25 cellular contexts compared by ENCODE assay signal in genomic region chr1:30867537-30867936, GRCh38. TPM values are rescaled to one million over a fixed set of nuclear protein-coding genes. Genes with fewer than 3 reads are reported as not detected.
DNase-seq lines count a peak whose midpoint lies in the region; ATAC-seq, FAIRE-seq and TF ChIP-seq lines count a peak whose summit lies in the region.
"Had no signal": no experiment of that assay in that cellular context is flagged by ENCODE, and none has a peak within 500 bp of the region (broad histone marks: within the 10 kb centered on the region; RNA-seq: fewer than 3 reads in every experiment).

No MANE protein-coding gene starts in this region.

- no peaks in the 10 kb centered on the region for H3K23me2 ChIP-seq in H1 (ENCODE audit: low read depth, low read length)

- H3K4me2 ChIP-seq in K562 (ENCODE audit: insufficient read depth, low read length) (no peak overlapping the region), H1 (ENCODE audit: insufficient read depth in 1 of 2, low read depth in 2 of 2, low read length in 2 of 2) (no peak overlapping the region)
- H3K4me2 ChIP-seq: BLaER1 had no signal

- no peaks in the 10 kb centered on the region for H3K79me2 ChIP-seq in K562 (ENCODE audit: control insufficient read depth, insufficient read depth, low read length)
- no peaks in the 10 kb centered on the region for H3K79me2 ChIP-seq in H1 (ENCODE audit: control insufficient read depth in 1 of 2, insufficient read depth in 2 of 2, low read length in 2 of 2)

- no peak overlapping the region for H4K91ac ChIP-seq in H1 (replicated peaks; ENCODE audit: insufficient read length, low read length)

- H3K9ac ChIP-seq in K562 (ENCODE audit: insufficient read depth in 1 of 2, low read depth in 2 of 2, low read length in 2 of 2) (no peak overlapping the region), H1 (replicated peaks in 1 of 4; ENCODE audit: extremely low read depth in 1 of 4, low read depth in 3 of 4, low read length in 3 of 4) (no peak overlapping the region)
- H3K9ac ChIP-seq: BLaER1 had no signal

- H2BK120ac ChIP-seq in H1 (replicated peaks; ENCODE audit: low read depth, low read length) = no peak overlapping the region

- H3K18ac ChIP-seq in H1 (ENCODE audit: extremely low read depth, low read length) = no peak overlapping the region

- H2BK5ac ChIP-seq in H1 (ENCODE audit: low read depth, low read length) = no peak overlapping the region

- H4K5ac ChIP-seq in H1 (ENCODE audit: insufficient read length, low read depth, low read length) = no peak overlapping the region

- FAIRE-seq in K562 (lab: Jason Lieb, UNC) = no peak
- no peak for FAIRE-seq in H1 (lab: Jason Lieb, UNC)
- FAIRE-seq: A204.1, GM12878, GM12892, GM18507 had no signal

- no peak overlapping the region for H3K23ac ChIP-seq in H1 (ENCODE audit: insufficient read length)

- no peaks in the 10 kb centered on the region for H3K9me3 ChIP-seq in K562 (replicated peaks; ENCODE audit: control insufficient read depth, insufficient read depth, low read depth, low read length)
- peaks cover 9 to 12% of the 10 kb centered on the region in 2 experiments for H3K9me3 ChIP-seq in H1 (ENCODE audit: insufficient read depth in 2 of 2, low read depth in 1 of 2, low read length in 1 of 2)
- peaks cover 0 to 9% (median 0%) of the 10 kb centered on the region in 4 donors for H3K9me3 ChIP-seq in tibial nerve
- H3K9me3 ChIP-seq: BE2C, BLaER1 had no signal

- H3K79me1 ChIP-seq in H1 (ENCODE audit: low read depth, low read length) = no peaks in the 10 kb centered on the region

- no peak overlapping the region for H2BK20ac ChIP-seq in H1 (ENCODE audit: low read length)

- H3K4me3 ChIP-seq in K562 = no peak overlapping the region
- H3K4me3 ChIP-seq in H1 (ENCODE audit: extremely low read depth in 1 of 4, insufficient read depth in 2 of 4, low read depth in 3 of 4, low read length in 4 of 4) = no peak overlapping the region
- H3K4me3 ChIP-seq in tibial nerve = no peak overlapping the region
- H3K4me3 ChIP-seq: BLaER1, GM12878 had no signal

- no peak overlapping the region for H3K4ac ChIP-seq in H1 (replicated peaks; ENCODE audit: insufficient read length, low read depth, low read length)

- TF ChIP-seq CTCF in K562 (IDR thresholded peaks at IDR 0.05 in 2 of 3, conservative IDR thresholded peaks at IDR 0.05 in 1 of 3; ENCODE audit: insufficient read depth in 2 of 3, low read depth in 1 of 3, low read length in 3 of 3) = no peak
- TF ChIP-seq CTCF in H1 (IDR thresholded peaks at IDR 0.05; ENCODE audit: control extremely low read depth in 1 of 3, insufficient read depth in 1 of 3, low read depth in 1 of 3, low read length in 3 of 3) = no peak
- no peak for TF ChIP-seq CTCF in tibial nerve (IDR thresholded peaks at IDR 0.05)

- DNase-seq in K562 (ENCODE audit: extremely low read depth in 1 of 4, low spot score in 3 of 4) (no peak), H1 (ENCODE audit: low read depth in 1 of 2, low spot score in 2 of 2) (no peak), tibial nerve (ENCODE audit: low spot score in 2 of 2) (no peak), kidney tubule cell (ENCODE audit: low spot score) (no peak)
- DNase-seq: 8988T; ACHN; BE2C; C1 segment of cervical spinal cord; CD4-positive, alpha-beta memory T cell; CD4-positive, CD25-positive, alpha-beta regulatory T cell; CD8-positive, alpha-beta memory T cell; COR-L47; DMS 273 treated with DMSO at 0.1 percent for 48 hours; DMS153; DMS53; DMS79; DND-41; EL; GDM1 had no signal

- intact Hi-C loops in K562 (cut with micrococcal nuclease) = no loop called here

- peaks cover 17 to 26% of the 10 kb centered on the region in 2 experiments for H3K4me1 ChIP-seq in K562 (replicated peaks in 1 of 2; ENCODE audit: control insufficient read depth in 2 of 2, insufficient read depth in 2 of 2, low read length in 2 of 2)
- peaks cover 0 to 8% (median 5%) of the 10 kb centered on the region in 4 experiments; a peak in 4 of 7 replicates for H3K4me1 ChIP-seq in H1 (replicated peaks in 1 of 4; ENCODE audit: control insufficient read depth in 3 of 4, insufficient read depth in 4 of 4, low read length in 3 of 4)
- peaks cover 0 to 28% (median 9%) of the 10 kb centered on the region in 4 donors for H3K4me1 ChIP-seq in tibial nerve
- H3K4me1 ChIP-seq: BE2C had no signal

- TF ChIP-seq RAD21 in K562 (CRISPR knock-in tag; conservative IDR thresholded peaks at IDR 0.05 in 1 of 2, IDR thresholded peaks at IDR 0.05 in 1 of 2) = no peak
- TF ChIP-seq RAD21 in H1 (IDR thresholded peaks at IDR 0.05 in 1 of 2, conservative IDR thresholded peaks at IDR 0.05 in 1 of 2; ENCODE audit: low read depth in 2 of 2, low read length in 2 of 2) = no peak

- ATAC-seq in K562 = no peak
- ATAC-seq in GM21825 (IDR thresholded peaks at IDR 0.05; ENCODE audit: unreplicated experiment) = no peak
- ATAC-seq: GM12878 had no signal

- H4K20me1 ChIP-seq in K562 (replicated peaks; ENCODE audit: control insufficient read depth, insufficient read depth, low read length) (no peaks in the 10 kb centered on the region), H1 (replicated peaks in 1 of 2; ENCODE audit: control insufficient read depth in 1 of 2, insufficient read depth in 2 of 2, low read length in 2 of 2) (no peaks in the 10 kb centered on the region)

- H3K27ac ChIP-seq in K562 (ENCODE audit: extremely low read depth, low read depth, low read length) (no peak overlapping the region), H1 (ENCODE audit: low read depth, low read length) (no peak overlapping the region), tibial nerve (peak overlapping the region; percentile 23 to 83 (median 52))
- H3K27ac ChIP-seq: BLaER1 had no signal

- H3K27me3 ChIP-seq in K562 (ENCODE audit: control insufficient read depth in 2 of 2, insufficient read depth in 2 of 2, low read length in 2 of 2) = no peaks in the 10 kb centered on the region
- H3K27me3 ChIP-seq in H1 (replicated peaks in 1 of 4; ENCODE audit: control insufficient read depth in 3 of 4, extremely low read depth in 1 of 4, insufficient read depth in 3 of 4, low read length in 3 of 4) = no peaks in the 10 kb centered on the region; a peak in 1 of 7 replicates
- H3K27me3 ChIP-seq in tibial nerve = no peaks in the 10 kb centered on the region
- H3K27me3 ChIP-seq: BE2C had no signal

- no peak overlapping the region for H4K8ac ChIP-seq in H1 (ENCODE audit: extremely low read depth, insufficient read depth, low read length)

- H2BK15ac ChIP-seq in H1 (ENCODE audit: low read length) = no peak overlapping the region

- H3K9me1 ChIP-seq in K562 (ENCODE audit: control insufficient read depth, insufficient read depth, low read length) = peaks cover 4% of the 10 kb centered on the region

- no TSS peak for BruUV-seq in K562 (replicated peaks; lab: Mats Ljungman, UMichigan)

- no peak overlapping the region for H2AFZ ChIP-seq in K562 (ENCODE audit: low read depth, low read length)
- no peak overlapping the region for H2AFZ ChIP-seq in H1 (ENCODE audit: low read length)

- CTCF ChIA-PET in K562 (lab: Yijun Ruan, JAX; ENCODE audit: low intra/inter-chr PET ratio) = no interaction called here
- CTCF ChIA-PET in H1 (lab: Charles Lee; ENCODE audit: partially characterized antibody) = interaction anchor here (1.0 to 3.4 kb wide), 10 partner anchors 10 to 88 kb away, joined by 3 to 28 read pairs (median 6); no protein-coding TSS in a partner anchor

- H3K14ac ChIP-seq in H1 (ENCODE audit: insufficient read length) = no peak overlapping the region

- H3K56ac ChIP-seq in H1 (replicated peaks; ENCODE audit: insufficient read length, low read depth, low read length) = no peak overlapping the region

- H2BK12ac ChIP-seq in H1 (ENCODE audit: low read depth, low read length) = no peak overlapping the region

- no peak overlapping the region for H2AK5ac ChIP-seq in H1 (ENCODE audit: low read depth, low read length)

- no peak for TF ChIP-seq POLR2A in K562 (conservative IDR thresholded peaks at IDR 0.05)
- TF ChIP-seq POLR2A in H1 (IDR thresholded peaks at IDR 0.05; ENCODE audit: control extremely low read depth in 1 of 2, low read depth in 2 of 2, low read length in 2 of 2) = no peak
- TF ChIP-seq POLR2A in tibial nerve (IDR thresholded peaks at IDR 0.05) = no peak

- POLR2A ChIA-PET in K562 (lab: Yijun Ruan, JAX) = interaction anchor here (0.5 to 1.4 kb wide), 6 partner anchors 21 to 1583 kb away, joined by 3 to 5 read pairs (median 3); no protein-coding TSS in a partner anchor
- POLR2A ChIA-PET in H1 (lab: Charles Lee; ENCODE audit: partially characterized antibody) = interaction anchor here (1.0 kb wide), 1 partner anchor 10 kb away, joined by 3 read pairs; no protein-coding TSS in a partner anchor

- no peak for TF ChIP-seq EP300 in K562 (IDR thresholded peaks at IDR 0.05; ENCODE audit: low read length)
- no peak for TF ChIP-seq EP300 in H1 (IDR thresholded peaks at IDR 0.05; ENCODE audit: borderline replicate concordance in 1 of 2, low read depth in 2 of 2, low read length in 2 of 2)
- TF ChIP-seq EP300 in tibial nerve (IDR thresholded peaks at IDR 0.05) = no peak

- H3K36me3 ChIP-seq in K562 (ENCODE audit: control insufficient read depth, insufficient read depth, low read length) (peaks cover 3% of the 10 kb centered on the region; the same call in 1 of the 3 replicates), H1 (ENCODE audit: control insufficient read depth in 2 of 4, insufficient read depth in 4 of 4, low read length in 3 of 4) (peaks cover 6 to 9% (median 6%) of the 10 kb centered on the region in 4 experiments; a peak in 7 of 8 replicates), tibial nerve (peaks cover 0 to 30% (median under 1%) of the 10 kb centered on the region in 3 donors)
- H3K36me3 ChIP-seq: BE2C, BLaER1 had no signal

- WGBS in K562 (ENCODE audit: insufficient coverage, low coverage, missing lambda C conversion rate) = 47% methylated on average over 4 of the region's 4 CpGs
- WGBS in H1 (ENCODE audit: extremely low coverage in 1 of 2, insufficient coverage in 1 of 2, insufficient read length in 1 of 2, insufficient replicate concordance in 2 of 2, low coverage in 1 of 2, low lambda C conversion rate in 2 of 2, missing lambda C conversion rate in 1 of 2), 2 experiments = 97% methylated on average over 4 of the region's 4 CpGs; no CpG with 5 or more reads in 1 of the 2 experiments
- 88 to 90% methylated on average over 4 of the region's 4 CpGs for WGBS in tibial nerve, 2 donors

- in situ Hi-C loops in K562 (cut with MboI) = no loop called here

RNA-seq across cellular contexts. Expression of gene SDC3, which starts 41.0 kb away (rescaled TPM):
- total RNA-seq in K562 (2011; cell fraction: chromatin; rRNA removed; ENCODE audit: low replicate concordance) = 13.1 and 24.6 TPM in 2 replicates
- total RNA-seq in K562 (2011; cell fraction: nucleolus; rRNA removed) = 24.0 and 32.2 TPM in 2 replicates
- 29.8 and 31.2 TPM in 2 replicates for total RNA-seq in K562 (2011; cell fraction: nucleoplasm; rRNA removed)
- total RNA-seq in K562 (2014; rRNA removed) = 12.1 and 20.7 TPM in 2 replicates
- 8.6 and 9.0 TPM in 2 replicates for total RNA-seq in K562 (2014; rRNA removed; fragmentation: Illumina TruSeq; extraction: Trizol)
- 17.6 and 18.3 TPM in 2 replicates for total RNA-seq in K562 (2015; rRNA removed; fragmentation: Illumina TruSeq; extraction: Trizol)
- total RNA-seq in K562 (2021) = 39.4 and 44.1 TPM in 2 replicates
- polyA plus RNA-seq in K562 (2011; rRNA removed) = 6.5 and 8.9 TPM in 2 replicates
- polyA plus RNA-seq in K562 (2011; cell fraction: cytosol; rRNA removed) = 8.4 and 12.2 TPM in 2 replicates
- polyA plus RNA-seq in K562 (2011; cell fraction: nucleus; rRNA removed) = 15.0 and 19.6 TPM in 2 replicates
- polyA plus RNA-seq in K562 (2012) = 39.4 and 99.6 TPM in 2 replicates
- 30.5 and 39.3 TPM in 2 replicates for polyA plus RNA-seq in K562 (2014; fragmentation: Illumina TruSeq; extraction: Trizol)
- under 1 TPM; 0.38 to 0.56 TPM for polyA plus RNA-seq in K562 (2014; fragmentation: Nextera tagmentation; extraction: Ambion mirVana)
- 20.4 and 24.5 TPM in 2 replicates for polyA plus RNA-seq in K562 (2014; rRNA removed)
- polyA minus RNA-seq in K562 (2011; rRNA and poly(A)+ RNA removed) = 4.6 and 6.4 TPM in 2 replicates
- polyA minus RNA-seq in K562 (2011; cell fraction: cytosol; rRNA and poly(A)+ RNA removed) = 12.1 and 19.4 TPM in 2 replicates
- 3.4 and 3.8 TPM in 2 replicates for polyA minus RNA-seq in K562 (2011; cell fraction: nucleus; rRNA and poly(A)+ RNA removed)
- 26.8 and 27.0 TPM in 2 replicates for total RNA-seq in H1 (2021; fragmentation: NEBNext Ultra II Directional; extraction: Animal tissue kit (Norgen Biotek cat#: 25700))
- polyA plus RNA-seq in H1 (2011; rRNA removed) = 7.0 and 12.7 TPM in 2 replicates
- polyA plus RNA-seq in H1 (2011; cell fraction: cytosol; rRNA removed) = 8.1 TPM
- 18.5 TPM for polyA plus RNA-seq in H1 (2011; cell fraction: nucleus; rRNA removed)
- 17.6 to 28.5 TPM (median 21.8 TPM) in 4 replicates for polyA plus RNA-seq in H1 (2012, experiment 1 of 2)
- polyA plus RNA-seq in H1 (2012, experiment 2 of 2) = 15.0 TPM
- 32.4 TPM for polyA plus RNA-seq in H1 (2013, experiment 1 of 2)
- 33.1 TPM for polyA plus RNA-seq in H1 (2013, experiment 2 of 2)
- polyA minus RNA-seq in H1 (2011; rRNA and poly(A)+ RNA removed) = 8.2 and 9.3 TPM in 2 replicates
- 15.2 TPM for polyA minus RNA-seq in H1 (2011; cell fraction: cytosol; rRNA and poly(A)+ RNA removed)
- polyA minus RNA-seq in H1 (2011; cell fraction: nucleus; rRNA and poly(A)+ RNA removed) = 12.0 TPM
- total RNA-seq in tibial nerve = 10 to 100 TPM; 47.1 to 78.9 (median 64.2) TPM
- polyA plus RNA-seq: CD4-positive, alpha-beta memory T cell; CD4-positive, CD25-positive, alpha-beta regulatory T cell; CD8-positive, alpha-beta memory T cell had no signal

Comparison
In these comparisons a context has a peak if more than half of its experiments do, and no peak if none do; other contexts are left out.
1. H3K27ac ChIP-seq: peak in tibial nerve (4 of 4); none in K562 (single experiment) and H1 (single experiment).
2. Of the 49 proteins assayed by ChIP-seq in both K562 and H1: peak only in K562: HDAC2; only in H1: none; in both: KDM1A; in neither: 47.